10 cellular contexts compared by ENCODE assay signal in the genomic region with DNA sequence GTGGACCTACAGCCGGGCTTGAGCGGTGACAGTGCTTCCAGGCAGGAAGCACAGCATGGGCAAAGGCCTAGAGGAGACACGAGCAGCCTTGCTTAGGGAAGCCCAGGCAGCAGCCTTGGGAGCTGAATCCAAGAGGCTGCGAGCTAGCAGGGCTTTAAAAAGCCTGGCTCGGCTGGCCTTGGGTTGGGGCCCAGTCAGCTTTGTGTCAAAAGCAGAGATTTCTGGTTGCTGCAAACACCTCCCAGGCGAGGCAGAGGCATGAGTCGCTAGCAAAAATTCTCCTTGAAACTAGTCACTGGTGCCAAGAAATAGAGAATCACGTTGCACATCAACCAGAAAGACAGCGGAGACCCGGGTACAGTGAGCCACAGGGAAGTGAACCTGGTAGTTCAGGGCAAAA. TPM values are rescaled to one million over a fixed set of nuclear protein-coding genes. Genes with fewer than 3 reads are reported as not detected.
DNase-seq lines count a peak whose midpoint lies in the region; ATAC-seq and TF ChIP-seq lines count a peak whose summit lies in the region.
"Had no signal": no experiment of that assay in that cellular context is flagged by ENCODE, and none has a peak within 500 bp of the region (broad histone marks: within the 10 kb centered on the region; RNA-seq: fewer than 3 reads in every experiment).

No MANE protein-coding gene starts in this region.

- no peak for TF ChIP-seq CTCF in RWPE1 (conservative IDR thresholded peaks at IDR 0.05; ENCODE audit: low read depth)
- no peak for TF ChIP-seq CTCF in fibroblast of the aortic adventitia (IDR thresholded peaks at IDR 0.05; ENCODE audit: insufficient read depth, low read length)
- TF ChIP-seq CTCF in GM13977 (IDR thresholded peaks at IDR 0.05; ENCODE audit: extremely low read depth, insufficient read depth, missing control alignments) = no peak

- in situ Hi-C loops in G401 (cut with HindIII; ENCODE audit: low sequenced_read_pairs) = no loop called here
- in situ Hi-C loops in GM13977 (cut with MboI; ENCODE audit: low pct_unique_long_range_greater_than_20kb, low sequenced_read_pairs, unreplicated experiment) = no loop called here

- no peaks in the 10 kb centered on the region for H3K27me3 ChIP-seq in rectal smooth muscle tissue (ENCODE audit: control insufficient read depth, insufficient read depth, low read length)
- H3K27me3 ChIP-seq: vagina had no signal

- H3K4me1 ChIP-seq in rectal smooth muscle tissue (ENCODE audit: control insufficient read depth, insufficient read depth, low read length) = peaks cover 11% of the 10 kb centered on the region
- H3K4me1 ChIP-seq: vagina had no signal

- H3K36me3 ChIP-seq in rectal smooth muscle tissue (ENCODE audit: control insufficient read depth, insufficient read depth, low read length) = no peaks in the 10 kb centered on the region
- H3K36me3 ChIP-seq: vagina had no signal

- no peak overlapping the region for H3K4me3 ChIP-seq in fibroblast of the aortic adventitia (ENCODE audit: low read depth, low read length)
- H3K4me3 ChIP-seq in rectal smooth muscle tissue (ENCODE audit: low read length) = no peak overlapping the region
- H3K4me3 ChIP-seq: vagina had no signal

- DNase-seq in G401 (ENCODE audit: low spot score) = peak; percentile 73
- DNase-seq in RWPE1 (ENCODE audit: low spot score) = peak; percentile 15
- peak; percentile 70 for DNase-seq in fibroblast of the aortic adventitia (ENCODE audit: low read depth)
- no peak for DNase-seq in NCI-H446 treated with DMSO at 0.1 percent for 48 hours (lab: John Stamatoyannopoulos, UW)
- DNase-seq in GM13977 (ENCODE audit: low spot score) = no peak
- DNase-seq: activated CD4-positive, alpha-beta T cell treated with anti-CD3 and anti-CD28 coated beads for 1 hour had no signal

- POLR2A ChIA-PET in RWPE1 (lab: Yijun Ruan, JAX; ENCODE audit: low non-redundant PET) = no interaction called here

- CTCF ChIA-PET in RWPE1 (lab: Yijun Ruan, JAX) = no interaction called here

- no peak overlapping the region for H3K9ac ChIP-seq in rectal smooth muscle tissue (ENCODE audit: low read length)

- peak overlapping the region; percentile 20; the same call in 1 of the 2 replicates for H3K27ac ChIP-seq in RWPE1
- H3K27ac ChIP-seq in rectal smooth muscle tissue (ENCODE audit: low read depth, low read length) = peak overlapping the region; percentile 63
- H3K27ac ChIP-seq: vagina had no signal

- ATAC-seq in GM18498 (IDR thresholded peaks at IDR 0.05; ENCODE audit: unreplicated experiment) = no peak
- no peak for ATAC-seq in HG03378 (IDR thresholded peaks at IDR 0.05; ENCODE audit: unreplicated experiment)

RNA-seq across cellular contexts. Expression of gene FGF4, which starts 16.1 kb away (rescaled TPM):
- not detected in 2 replicates for total RNA-seq in G401 (2014; rRNA removed; shearing (Covaris generic))
- 0.08 TPM in 1 of 2 replicates, not detected in the other for total RNA-seq in fibroblast of the aortic adventitia (ENCODE audit: low replicate concordance)
- total RNA-seq: vagina had no signal

RNA-seq across cellular contexts. Expression of gene FGF3, which starts 27.9 kb away (rescaled TPM):
- not detected in 2 replicates for total RNA-seq in G401 (2014; rRNA removed; shearing (Covaris generic))
- total RNA-seq in fibroblast of the aortic adventitia (ENCODE audit: low replicate concordance) = not detected in 2 replicates
- total RNA-seq: vagina had no signal

Comparison
In these comparisons a context has a peak if more than half of its experiments do, and no peak if none do; other contexts are left out.
1. DNase-seq: peak in G401 (single experiment), RWPE1 (single experiment) and fibroblast of the aortic adventitia (single experiment); none in NCI-H446 treated with DMSO at 0.1 percent for 48 hours (single experiment) and GM13977 (single experiment).